ENCODE assay signal across 13 cellular contexts in genomic region chr14:51581017-51581881, GRCh38.
DNase-seq lines count a peak whose midpoint lies in the region; ATAC-seq and TF ChIP-seq lines count a peak whose summit lies in the region.
"Had no signal": no experiment of that assay in that cellular context is flagged by ENCODE, and none has a peak within 500 bp of the region (broad histone marks: within the 10 kb centered on the region; RNA-seq: fewer than 3 reads in every experiment).

No MANE protein-coding gene starts in this region.

- H3K27me3 ChIP-seq in PC-9 (ENCODE audit: insufficient read depth, low read depth) (no peaks in the 10 kb centered on the region), osteoblast (ENCODE audit: insufficient read depth, low read length) (no peaks in the 10 kb centered on the region)
- H3K27me3 ChIP-seq: right atrium auricular region had no signal

- H3K79me2 ChIP-seq in PC-9 (ENCODE audit: low read depth) (no peaks in the 10 kb centered on the region), osteoblast (ENCODE audit: insufficient read depth, low read length) (no peaks in the 10 kb centered on the region)

- H3K36me3 ChIP-seq in PC-9 (ENCODE audit: low read depth) = no peaks in the 10 kb centered on the region
- H3K36me3 ChIP-seq in osteoblast (ENCODE audit: insufficient read depth, low read length) = no peaks in the 10 kb centered on the region
- H3K36me3 ChIP-seq: right atrium auricular region had no signal

- H4K20me1 ChIP-seq in PC-9 (ENCODE audit: insufficient read depth) (no peaks in the 10 kb centered on the region), osteoblast (ENCODE audit: insufficient read depth, low read length) (no peaks in the 10 kb centered on the region)

- H3K4me2 ChIP-seq in PC-9 (peak overlapping the region; percentile 37), osteoblast (ENCODE audit: insufficient read depth, low read length) (peak overlapping the region; percentile 76)

- CTCF ChIA-PET in PC-9 (lab: Charles Lee) = interaction anchor here (0.5 to 0.6 kb wide), 2 partner anchors 25 to 70 kb away, joined by 3 to 10 read pairs; partner anchors contain the start of gene FRMD6

- H3K9me2 ChIP-seq in PC-9 (ENCODE audit: insufficient read depth) = no peaks in the 10 kb centered on the region

- POLR2A ChIA-PET in PC-9 (lab: Charles Lee; ENCODE audit: unreplicated experiment) = interaction anchor here (0.5 to 0.7 kb wide), 2 partner anchors 138 to 173 kb away, joined by 3 to 5 read pairs; no protein-coding TSS in a partner anchor

- no TSS peak for BruUV-seq in PC-9 (replicated peaks; lab: Mats Ljungman, UMichigan)

- intact Hi-C loops in PC-9 (cut with micrococcal nuclease; ENCODE audit: unreplicated experiment) = no loop called here
- intact Hi-C loops in cardiac septum (cut with DNase I) = no loop called here

- H3K4me3 ChIP-seq in PC-9 (no peak overlapping the region), osteoblast (ENCODE audit: insufficient read depth, low read length) (peak overlapping the region; percentile 38)
- H3K4me3 ChIP-seq: right atrium auricular region had no signal

- ATAC-seq in GM21576 (IDR thresholded peaks at IDR 0.05; ENCODE audit: unreplicated experiment) = no peak
- ATAC-seq in HG03108 (IDR thresholded peaks at IDR 0.05; ENCODE audit: unreplicated experiment) = no peak

- H3K9me3 ChIP-seq in PC-9 (ENCODE audit: insufficient read depth, low read depth) (no peaks in the 10 kb centered on the region), osteoblast (ENCODE audit: low read depth, low read length) (no peaks in the 10 kb centered on the region)
- H3K9me3 ChIP-seq: right atrium auricular region had no signal

- no peak overlapping the region for H2AFZ ChIP-seq in PC-9
- no peak overlapping the region for H2AFZ ChIP-seq in osteoblast (ENCODE audit: low read length)

- H3K27ac ChIP-seq in PC-9 = peak overlapping the region; percentile 45
- H3K27ac ChIP-seq in osteoblast (ENCODE audit: low read depth, low read length) = peak overlapping the region; percentile 91
- H3K27ac ChIP-seq: right atrium auricular region had no signal

- peaks cover 15% of the 10 kb centered on the region; the same call in 1 of the 2 replicates for H3F3A ChIP-seq in PC-9 (ENCODE audit: insufficient read depth, low read depth)

- peak; percentile 81 for DNase-seq in Daoy (ENCODE audit: low read depth)
- DNase-seq in PC-9 = peak in 1 of 2 experiments; percentile 69
- DNase-seq in dermis blood vessel endothelial cell = peak; percentile 38
- DNase-seq in osteoblast (ENCODE audit: insufficient read length, low spot score, missing footprints) = no peak
- no peak for DNase-seq in NCI-H82 (lab: John Stamatoyannopoulos, UW)
- no peak for DNase-seq in cardiac septum (ENCODE audit: low spot score)
- DNase-seq: activated CD4-positive, alpha-beta T cell treated with anti-CD3 and anti-CD28 coated beads for 4 hours; caudate nucleus; NCI-H2107; T-helper 1 cell had no signal

- H3K4me1 ChIP-seq in PC-9 (replicated peaks; ENCODE audit: insufficient read depth) (peaks cover 18% of the 10 kb centered on the region), osteoblast (ENCODE audit: insufficient read depth, low read length) (peaks cover 39% of the 10 kb centered on the region)
- H3K4me1 ChIP-seq: right atrium auricular region had no signal

- TF ChIP-seq CTCF in PC-9 (conservative IDR thresholded peaks at IDR 0.05) (no peak), osteoblast (IDR thresholded peaks at IDR 0.05; ENCODE audit: extremely low read depth, low read depth, low read length) (no peak)

Comparison
In these comparisons a context has a peak if more than half of its experiments do, and no peak if none do; other contexts are left out.
1. DNase-seq: peak in Daoy (single experiment) and dermis blood vessel endothelial cell (single experiment); none in osteoblast (single experiment), NCI-H82 (single experiment) and cardiac septum (single experiment).